Comparison of ENCODE assay signal across 34 cellular contexts in genomic region chr18:50803579-50803978, GRCh38. TPM values are rescaled to one million over a fixed set of nuclear protein-coding genes. Genes with fewer than 3 reads are reported as not detected.
"Had no signal": no experiment of that assay in that cellular context is flagged by ENCODE, and none has a peak within 500 bp of the region (broad histone marks: within the 10 kb centered on the region; RNA-seq: fewer than 3 reads in every experiment).

No MANE protein-coding gene starts in this region.

- H3K27ac ChIP-seq: cardiac muscle cell, Peyer's patch, SJSA1 had no signal

- H3K4me1 Mint-ChIP-seq: activated CD4-positive, alpha-beta T cell treated with anti-CD3 and anti-CD28 coated beads for 36 hours; activated naive CD4-positive, alpha-beta T cell treated with anti-CD3 and anti-CD28 coated beads, Interleukin-2, amount 10 ng/mL, durations not matched to agents 7 days and 5 days; central memory CD8-positive, alpha-beta T cell had no signal

- H3K9me3 Mint-ChIP-seq: activated CD4-positive, alpha-beta T cell treated with anti-CD3 and anti-CD28 coated beads, Interleukin-2, amount 10 ng/mL, durations not matched to agents 7 days and 5 days; activated naive CD4-positive, alpha-beta T cell treated with anti-CD3 and anti-CD28 coated beads, Interleukin-2, amount 10 ng/mL, durations not matched to agents 7 days and 5 days; activated naive CD8-positive, alpha-beta T cell treated with anti-CD3 and anti-CD28 coated beads, Interleukin-2, amount 50 U/mL, for 24 hours; central memory CD8-positive, alpha-beta T cell; T-helper 1 cell treated with Interleukin-12 subunit alpha and Interleukin-12 subunit beta and Interleukin-4 antibody, amounts not matched to agents 30 μg/mL and 1 μg/mL, for 36 hours; T-helper 2 cell treated with Interferon-gamma antibody and Interleukin-4, amounts not matched to agents 5 μg/mL and 100 μg/mL, for 36 hours; WTC11 had no signal

- FAIRE-seq: TTC549 had no signal

- H3K27ac Mint-ChIP-seq: activated CD4-positive, alpha-beta T cell treated with anti-CD3 and anti-CD28 coated beads for 36 hours; activated CD4-positive, alpha-beta T cell treated with anti-CD3 and anti-CD28 coated beads, Interleukin-2, amount 10 ng/mL, durations not matched to agents 7 days and 5 days; activated CD8-positive, alpha-beta T cell treated with anti-CD3 and anti-CD28 coated beads, Interleukin-2, amount 10 ng/mL, durations not matched to agents 7 days and 5 days; activated naive CD4-positive, alpha-beta T cell treated with anti-CD3 and anti-CD28 coated beads, Interleukin-2, amount 10 ng/mL, durations not matched to agents 7 days and 5 days; activated naive CD8-positive, alpha-beta T cell; activated naive CD8-positive, alpha-beta T cell treated with anti-CD3 and anti-CD28 coated beads, Interleukin-2, amount 50 U/mL, for 24 hours; T-helper 1 cell treated with Interleukin-12 subunit alpha and Interleukin-12 subunit beta and Interleukin-4 antibody, amounts not matched to agents 30 μg/mL and 1 μg/mL, for 36 hours; T-helper 2 cell treated with Interferon-gamma antibody and Interleukin-4, amounts not matched to agents 5 μg/mL and 100 μg/mL, for 36 hours; WTC11 had no signal

- H3K27me3 ChIP-seq: cardiac muscle cell, Peyer's patch, SJSA1 had no signal

- H3K4me1 ChIP-seq: SJSA1 had no signal

- H3K9ac ChIP-seq: SK-N-SH had no signal

- H3K36me3 ChIP-seq: cardiac muscle cell, Peyer's patch, SJSA1 had no signal

- H3K9me3 ChIP-seq: Peyer's patch, SJSA1, SK-N-SH had no signal

- DNase-seq: activated CD4-positive, alpha-beta T cell treated with anti-CD3 and anti-CD28 coated beads for 36 hours; activated CD4-positive, alpha-beta T cell treated with anti-CD3 and anti-CD28 coated beads, Interleukin-2, amount 10 ng/mL, durations not matched to agents 7 days and 5 days; activated CD4-positive, alpha-beta T cell treated with anti-CD3 and anti-CD28 coated beads, Interleukin-2, amount 50 U/mL, for 48 hours; activated CD8-positive, alpha-beta T cell treated with anti-CD3 and anti-CD28 coated beads, Interleukin-2, amount 10 ng/mL, durations not matched to agents 7 days and 5 days; activated effector memory CD4-positive, alpha-beta T cell treated with Interleukin-2 at 50 U/mL for 16 hours; activated naive CD4-positive, alpha-beta T cell treated with anti-CD3 and anti-CD28 coated beads, Interleukin-2, amount 10 ng/mL, durations not matched to agents 7 days and 5 days; activated naive CD8-positive, alpha-beta T cell treated with anti-CD3 and anti-CD28 coated beads, Interleukin-2, amount 50 U/mL, for 24 hours; activated T-cell treated with anti-CD3 and anti-CD28 coated beads for 4 hours; activated T-cell treated with anti-CD3 and anti-CD28 coated beads, Interleukin-2, amount 50 U/mL, for 48 hours; amniotic stem cell; aorta; NCI-H1092 treated with DMSO at 0.1 percent for 48 hours; NCI-H187 treated with DMSO at 0.1 percent for 48 hours; NCI-H2081; NCI-H2171 treated with DMSO at 0.1 percent for 48 hours; NCI-H2227 treated with DMSO at 0.1 percent for 48 hours; NCI-H446; NCI-H510A treated with DMSO at 0.1 percent for 48 hours; NCI-H774; PC-3; Peyer's patch; RPMI8226; SHP77 treated with DMSO at 0.1 percent for 48 hours; SK-N-SH had no signal

- H3K4me3 ChIP-seq: cardiac muscle cell, Peyer's patch, SJSA1 had no signal

- H3K4me3 Mint-ChIP-seq: activated CD4-positive, alpha-beta T cell treated with anti-CD3 and anti-CD28 coated beads for 36 hours; activated CD4-positive, alpha-beta T cell treated with anti-CD3 and anti-CD28 coated beads, Interleukin-2, amount 10 ng/mL, durations not matched to agents 7 days and 5 days; activated CD8-positive, alpha-beta T cell treated with anti-CD3 and anti-CD28 coated beads, Interleukin-2, amount 10 ng/mL, durations not matched to agents 7 days and 5 days; activated naive CD4-positive, alpha-beta T cell treated with anti-CD3 and anti-CD28 coated beads, Interleukin-2, amount 10 ng/mL, durations not matched to agents 7 days and 5 days; activated naive CD8-positive, alpha-beta T cell; activated naive CD8-positive, alpha-beta T cell treated with anti-CD3 and anti-CD28 coated beads, Interleukin-2, amount 50 U/mL, for 24 hours; central memory CD8-positive, alpha-beta T cell; T-helper 1 cell treated with Interleukin-12 subunit alpha and Interleukin-12 subunit beta and Interleukin-4 antibody, amounts not matched to agents 30 μg/mL and 1 μg/mL, for 36 hours; T-helper 2 cell treated with Interferon-gamma antibody and Interleukin-4, amounts not matched to agents 5 μg/mL and 100 μg/mL, for 36 hours; WTC11 had no signal

- H3K36me3 Mint-ChIP-seq: activated naive CD4-positive, alpha-beta T cell treated with anti-CD3 and anti-CD28 coated beads, Interleukin-2, amount 10 ng/mL, durations not matched to agents 7 days and 5 days; activated naive CD8-positive, alpha-beta T cell; WTC11 had no signal

- ATAC-seq: activated CD4-positive, alpha-beta T cell treated with anti-CD3 and anti-CD28 coated beads for 36 hours; activated CD4-positive, CD25-positive, alpha-beta regulatory T cell treated with anti-CD3 and anti-CD28 coated beads, Interleukin-2, amount 50 U/mL, for 24 hours; activated CD8-positive, alpha-beta T cell treated with anti-CD3 and anti-CD28 coated beads, Interleukin-2, amount 10 ng/mL, durations not matched to agents 7 days and 5 days; activated naive CD8-positive, alpha-beta T cell treated with anti-CD3 and anti-CD28 coated beads, Interleukin-2, amount 50 U/mL, for 24 hours; PC-3; WTC11 had no signal

- H3K4me2 ChIP-seq: SK-N-SH had no signal

RNA-seq across cellular contexts. Expression of gene MRO, which starts 16.2 kb away (rescaled TPM):
- total RNA-seq: activated CD4-positive, alpha-beta T cell treated with anti-CD3 and anti-CD28 coated beads for 36 hours; activated CD4-positive, alpha-beta T cell treated with anti-CD3 and anti-CD28 coated beads, Interleukin-2, amount 10 ng/mL, durations not matched to agents 7 days and 5 days; activated CD8-positive, alpha-beta T cell treated with anti-CD3 and anti-CD28 coated beads, Interleukin-2, amount 10 ng/mL, durations not matched to agents 7 days and 5 days; cardiac muscle cell; M059J had no signal
- polyA plus RNA-seq: cardiac muscle cell, SK-N-SH had no signal
